31 cellular contexts compared by ENCODE assay signal in the genomic region with DNA sequence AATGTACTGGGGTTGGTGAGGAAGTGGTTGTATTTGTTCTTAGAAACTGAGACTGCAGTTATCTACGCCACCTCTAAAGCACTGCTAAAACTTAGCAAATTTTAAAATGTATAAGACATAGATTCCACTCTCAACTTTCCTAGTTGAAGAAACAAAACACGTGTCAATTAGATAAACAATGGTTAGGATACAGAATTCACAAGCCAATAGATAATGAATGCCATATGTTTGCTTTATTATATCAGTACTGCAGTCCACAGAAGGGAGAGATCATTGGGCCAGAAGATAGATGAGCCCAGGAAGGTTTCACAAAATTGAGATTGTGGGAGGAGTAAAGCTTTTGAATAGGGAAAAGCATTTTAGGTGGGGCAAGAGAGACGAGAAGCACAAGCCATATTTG. TPM values are rescaled to one million over a fixed set of nuclear protein-coding genes. Genes with fewer than 3 reads are reported as not detected.
"Had no signal": no experiment of that assay in that cellular context is flagged by ENCODE, and none has a peak within 500 bp of the region (broad histone marks: within the 10 kb centered on the region; RNA-seq: fewer than 3 reads in every experiment).

No MANE protein-coding gene starts in this region.

- H3K27me3 ChIP-seq: breast epithelium, esophagus muscularis mucosa, ovary, stomach, thyroid gland, upper lobe of left lung, vagina had no signal

- H3K4me3 ChIP-seq: breast epithelium, esophagus muscularis mucosa, ovary, prostate gland, SK-N-MC, smooth muscle cell, stomach, thyroid gland, upper lobe of left lung, vagina had no signal

- H3K4me1 Mint-ChIP-seq: mesothelial cell of epicardium, nephron progenitor cell, WTC11 had no signal

- ATAC-seq: activated T-cell treated with anti-CD3 and anti-CD28 coated beads, Interleukin-2, amount 50 U/mL, for 4 hours; left cardiac atrium; left ventricle myocardium superior; stimulated activated naive B cell treated with anti-CD40 and anti-IgM and Interleukin-4, amounts not matched to agents 10 μg/mL and 1 μg/mL and 100 μg/mL, for 72 hours; T-helper 17 cell; WTC11 had no signal

- H3K9me3 Mint-ChIP-seq: activated CD4-positive, alpha-beta memory T cell treated with anti-CD3 and anti-CD28 coated beads, Interleukin-2, amount 10 ng/mL, durations not matched to agents 7 days and 5 days; activated CD4-positive, alpha-beta T cell treated with anti-CD3 and anti-CD28 coated beads, Interleukin-2, amount 10 ng/mL, durations not matched to agents 7 days and 5 days; activated T-cell treated with anti-CD3 and anti-CD28 coated beads, Interleukin-2, amount 50 U/mL, for 4 hours; mesothelial cell of epicardium; naive B cell; nephron progenitor cell; stimulated activated naive B cell treated with anti-CD40 and anti-IgM and Interleukin-4, amounts not matched to agents 10 μg/mL and 1 μg/mL and 100 μg/mL, for 72 hours; WTC11 had no signal

- H3K9me3 ChIP-seq: breast epithelium, esophagus muscularis mucosa, ovary, prostate gland, stomach, thyroid gland, upper lobe of left lung, vagina had no signal

- H3K27ac ChIP-seq: breast epithelium, esophagus muscularis mucosa, ovary, prostate gland, SK-N-MC, stomach, thyroid gland, upper lobe of left lung, vagina had no signal

- H3K4me2 ChIP-seq: smooth muscle cell had no signal

- H3K4me3 Mint-ChIP-seq: activated CD4-positive, alpha-beta memory T cell treated with anti-CD3 and anti-CD28 coated beads, Interleukin-2, amount 10 ng/mL, durations not matched to agents 7 days and 5 days; activated CD4-positive, alpha-beta T cell treated with anti-CD3 and anti-CD28 coated beads, Interleukin-2, amount 10 ng/mL, durations not matched to agents 7 days and 5 days; activated T-cell treated with anti-CD3 and anti-CD28 coated beads, Interleukin-2, amount 50 U/mL, for 4 hours; mesothelial cell of epicardium; naive B cell; nephron progenitor cell; stimulated activated naive B cell treated with anti-CD40 and anti-IgM and Interleukin-4, amounts not matched to agents 10 μg/mL and 1 μg/mL and 100 μg/mL, for 72 hours; T-helper 17 cell; WTC11 had no signal

- H3K36me3 ChIP-seq: ovary, prostate gland had no signal

- H3K4me1 ChIP-seq: breast epithelium, esophagus muscularis mucosa, prostate gland, stomach, thyroid gland, upper lobe of left lung, vagina had no signal

- H3K27ac Mint-ChIP-seq: activated CD4-positive, alpha-beta memory T cell treated with anti-CD3 and anti-CD28 coated beads, Interleukin-2, amount 10 ng/mL, durations not matched to agents 7 days and 5 days; activated CD4-positive, alpha-beta T cell treated with anti-CD3 and anti-CD28 coated beads, Interleukin-2, amount 10 ng/mL, durations not matched to agents 7 days and 5 days; mesothelial cell of epicardium; nephron progenitor cell; stimulated activated naive B cell treated with anti-CD40 and anti-IgM and Interleukin-4, amounts not matched to agents 10 μg/mL and 1 μg/mL and 100 μg/mL, for 72 hours; T-helper 17 cell; WTC11 had no signal

- H3K27me3 Mint-ChIP-seq: activated CD4-positive, alpha-beta memory T cell treated with anti-CD3 and anti-CD28 coated beads, Interleukin-2, amount 10 ng/mL, durations not matched to agents 7 days and 5 days; activated CD4-positive, alpha-beta T cell treated with anti-CD3 and anti-CD28 coated beads, Interleukin-2, amount 10 ng/mL, durations not matched to agents 7 days and 5 days; naive B cell; stimulated activated naive B cell treated with anti-CD40 and anti-IgM and Interleukin-4, amounts not matched to agents 10 μg/mL and 1 μg/mL and 100 μg/mL, for 72 hours; T-helper 17 cell had no signal

- DNase-seq: activated CD4-positive, alpha-beta memory T cell treated with anti-CD3 and anti-CD28 coated beads, Interleukin-2, amount 10 ng/mL, durations not matched to agents 7 days and 5 days; activated CD4-positive, alpha-beta T cell treated with anti-CD3 and anti-CD28 coated beads for 1 hour; activated CD4-positive, alpha-beta T cell treated with anti-CD3 and anti-CD28 coated beads, Interleukin-2, amount 10 ng/mL, durations not matched to agents 7 days and 5 days; activated naive CD4-positive, alpha-beta T cell treated with Interleukin-2 at 50 U/mL for 16 hours; activated T-cell treated with anti-CD3 and anti-CD28 coated beads, Interleukin-2, amount 50 U/mL, for 4 hours; central memory CD4-positive, alpha-beta T cell; dermis blood vessel endothelial cell; effector CD4-positive, alpha-beta T cell; head of caudate nucleus; hippocampal formation; left cardiac atrium; left ventricle myocardium superior; naive B cell; nephron progenitor cell; ovary; stimulated activated CD4-positive, alpha-beta T cell treated with anti-CD3 and anti-CD28 coated beads, Interleukin-1b, Interleukin-23, amount 100 ng/mL, for 48 hours; stimulated activated CD4-positive, alpha-beta T cell treated with anti-CD3 and anti-CD28 coated beads, Interleukin-4, amount 100 ng/mL, for 4 hours; stimulated activated CD8-positive, alpha-beta memory T cell treated with anti-CD3 and anti-CD28 coated beads, Interleukin-4, amount 100 ng/mL, for 48 hours; stimulated activated naive B cell treated with anti-CD40 and anti-IgM and Interleukin-4, amounts not matched to agents 10 μg/mL and 1 μg/mL and 100 μg/mL, for 72 hours; stomach; T-helper 17 cell; thyroid gland; upper lobe of left lung had no signal

RNA-seq across cellular contexts. Expression of a gene that starts 32.0 kb away (rescaled TPM):
- total RNA-seq: stomach, vagina had no signal
